Comparison of ENCODE assay signal across 9 cellular contexts in genomic region chr9:130173462-130173876, GRCh38.
DNase-seq lines count a peak whose midpoint lies in the region; ATAC-seq and TF ChIP-seq lines count a peak whose summit lies in the region.
"Had no signal": no experiment of that assay in that cellular context is flagged by ENCODE, and none has a peak within 500 bp of the region (broad histone marks: within the 10 kb centered on the region; RNA-seq: fewer than 3 reads in every experiment).

No MANE protein-coding gene starts in this region.

- TF ChIP-seq CTCF in astrocyte of the cerebellum (IDR thresholded peaks at IDR 0.05; ENCODE audit: low read depth, low read length, missing control alignments), result no peak
- TF ChIP-seq CTCF in tibial artery (IDR thresholded peaks at IDR 0.05), result no peak

- H3K36me3 ChIP-seq in tibial artery, result no peaks in the 10 kb centered on the region

- no peaks in the 10 kb centered on the region for H3K9me3 ChIP-seq in tibial artery

- H3K4me3 Mint-ChIP-seq in activated T-cell treated with anti-CD3 and anti-CD28 coated beads, Interleukin-2, amount 50 U/mL, for 24 hours, result peak overlapping the region; percentile 81

- peaks cover 5 to 61% (median 50%) of the 10 kb centered on the region in 4 donors for H3K4me1 ChIP-seq in tibial artery

- in situ Hi-C loops in astrocyte of the cerebellum (cut with HindIII; ENCODE audit: low sequenced_read_pairs), result no loop called here

- peak overlapping the region; percentile 24 for H3K27ac ChIP-seq in layer of hippocampus (ENCODE audit: low read depth, low read length)
- peak overlapping the region; percentile 90 to 95 for H3K27ac ChIP-seq in tibial artery
- H3K27ac ChIP-seq: HL-60 had no signal

- peaks cover 29% of the 10 kb centered on the region for H3K27me3 Mint-ChIP-seq in activated T-cell treated with anti-CD3 and anti-CD28 coated beads, Interleukin-2, amount 50 U/mL, for 24 hours

- no peaks in the 10 kb centered on the region for H3K27me3 ChIP-seq in layer of hippocampus (ENCODE audit: control insufficient read depth, insufficient read depth, low read length)
- no peaks in the 10 kb centered on the region for H3K27me3 ChIP-seq in tibial artery

- DNase-seq in activated T-cell treated with anti-CD3 and anti-CD28 coated beads, Interleukin-2, amount 50 U/mL, for 24 hours, result no peak
- no peak for DNase-seq in activated T-cell treated with anti-CD3 and anti-CD28 coated beads, Interleukin-2, amount 50 U/mL, for 1 hour
- DNase-seq in astrocyte of the cerebellum (ENCODE audit: low read depth) (no peak), tibial artery (peak; percentile 54 to 82), HPDE6-E6E7 (ENCODE audit: extremely low spot score) (no peak), SHP77 treated with DMSO at 0.1 percent for 48 hours (lab: John Stamatoyannopoulos, UW) (no peak)

- H3K4me3 ChIP-seq in astrocyte of the cerebellum (ENCODE audit: low read depth, low read length), result peak overlapping the region; percentile 66
- peak overlapping the region; percentile 65 to 94 for H3K4me3 ChIP-seq in tibial artery

- peaks cover 8% of the 10 kb centered on the region for H3K4me1 Mint-ChIP-seq in activated T-cell treated with anti-CD3 and anti-CD28 coated beads, Interleukin-2, amount 50 U/mL, for 24 hours (ENCODE audit: low read depth)

- peak overlapping the region; percentile 71 for H3K27ac Mint-ChIP-seq in activated T-cell treated with anti-CD3 and anti-CD28 coated beads, Interleukin-2, amount 50 U/mL, for 24 hours

- H3K9me3 Mint-ChIP-seq in activated T-cell treated with anti-CD3 and anti-CD28 coated beads, Interleukin-2, amount 50 U/mL, for 24 hours, result no peaks in the 10 kb centered on the region

- no peak for ATAC-seq in HG02852 (IDR thresholded peaks at IDR 0.05; ENCODE audit: unreplicated experiment)

- intact Hi-C loops in tibial artery (cut with DNase I; ENCODE audit: low total_unique reads), result loop anchor here (5.0 kb wide), 1 partner anchor 64 kb away; no protein-coding TSS in a partner anchor

- peaks cover 4% of the 10 kb centered on the region for H3K36me3 Mint-ChIP-seq in activated T-cell treated with anti-CD3 and anti-CD28 coated beads, Interleukin-2, amount 50 U/mL, for 24 hours (ENCODE audit: low read depth)

Comparison
In these comparisons a context has a peak if more than half of its experiments do, and no peak if none do; other contexts are left out.
1. DNase-seq: peak in tibial artery (2 of 2); none in activated T-cell treated with anti-CD3 and anti-CD28 coated beads, Interleukin-2, amount 50 U/mL, for 24 hours (single experiment), activated T-cell treated with anti-CD3 and anti-CD28 coated beads, Interleukin-2, amount 50 U/mL, for 1 hour (single experiment), astrocyte of the cerebellum (single experiment), HPDE6-E6E7 (single experiment) and SHP77 treated with DMSO at 0.1 percent for 48 hours (single experiment).